Comparison of ENCODE assay signal across 8 cellular contexts in genomic region chr20:53707341-53708102, GRCh38.
DNase-seq lines count a peak whose midpoint lies in the region; ATAC-seq and TF ChIP-seq lines count a peak whose summit lies in the region.

No MANE protein-coding gene starts in this region.

- no peaks in the 10 kb centered on the region for H3K27me3 ChIP-seq in AG04450 (ENCODE audit: control insufficient read depth, insufficient read depth, low read length)
- no peaks in the 10 kb centered on the region for H3K27me3 ChIP-seq in left lung

- CTCF ChIA-PET in AG04450 (lab: Charles Lee): interaction anchor here (1.0 to 1.4 kb wide), 3 partner anchors 28 to 232 kb away, joined by 3 to 9 read pairs (median 3); no protein-coding TSS in a partner anchor

- no peaks in the 10 kb centered on the region for H3K36me3 ChIP-seq in left lung

- POLR2A ChIA-PET in AG04450 (lab: Yijun Ruan, JAX): no interaction called here

- H3K9me3 ChIP-seq in AG04450 (ENCODE audit: control insufficient read depth, insufficient read depth, low read length) (no peaks in the 10 kb centered on the region), left lung (no peaks in the 10 kb centered on the region)

- no peak overlapping the region for H3K4me3 ChIP-seq in AG04450 (ENCODE audit: low read depth, low read length)
- H3K4me3 ChIP-seq in left lung: no peak overlapping the region

- peaks cover 0 to 15% of the 10 kb centered on the region in 2 donors for H3K4me1 ChIP-seq in left lung

- DNase-seq in AG04450 (ENCODE audit: low read depth, low spot score) (peak; percentile 13), left lung (no peak), OCI-M2 (lab: John Stamatoyannopoulos, UW; ENCODE audit: unreplicated experiment) (no peak), NCI-H345 treated with DMSO at 0.1 percent for 48 hours (lab: John Stamatoyannopoulos, UW; ENCODE audit: unreplicated experiment) (no peak), HuH-7.5 (ENCODE audit: low spot score) (no peak)
- peak; percentile 12 to 23 for DNase-seq in activated CD4-positive, alpha-beta T cell treated with anti-CD3 and anti-CD28 coated beads, Interleukin-2, amount 50 U/mL, for 4 hours

- ATAC-seq in GM19035 (IDR thresholded peaks at IDR 0.05; ENCODE audit: unreplicated experiment) (peak; percentile 39), HG03442 (IDR thresholded peaks at IDR 0.05; ENCODE audit: unreplicated experiment) (peak; percentile 25), left lung (peak; percentile 63)

- H3K27ac ChIP-seq in AG04450 (ENCODE audit: low read depth, low read length) (peak overlapping the region; percentile 63), left lung (peak overlapping the region; percentile 33 to 57)

- TF ChIP-seq CTCF in AG04450 (IDR thresholded peaks at IDR 0.05; ENCODE audit: low read depth, low read length): no peak
- TF ChIP-seq CTCF in left lung (IDR thresholded peaks at IDR 0.05): no peak

- intact Hi-C loops in left lung (cut with DNase I): no loop called here

Comparison
In these comparisons a context has a peak if more than half of its experiments do, and no peak if none do; other contexts are left out.
1. DNase-seq: peak in AG04450 (single experiment) and activated CD4-positive, alpha-beta T cell treated with anti-CD3 and anti-CD28 coated beads, Interleukin-2, amount 50 U/mL, for 4 hours (2 of 2); none in left lung (0 of 2), OCI-M2 (single experiment), NCI-H345 treated with DMSO at 0.1 percent for 48 hours (single experiment) and HuH-7.5 (single experiment).
2. Peak in every context shown above with its lines, with median percentiles within 50 percentile points of each other: ATAC-seq.